In genomic region chr6:166597711-166598440, GRCh38 we compare ENCODE assay signal across 14 cellular contexts. TPM values are rescaled to one million over a fixed set of nuclear protein-coding genes. Genes with fewer than 3 reads are reported as not detected.
DNase-seq lines count a peak whose midpoint lies in the region; FAIRE-seq and TF ChIP-seq lines count a peak whose summit lies in the region.
"Had no signal": no experiment of that assay in that cellular context is flagged by ENCODE, and none has a peak within 500 bp of the region (broad histone marks: within the 10 kb centered on the region; RNA-seq: fewer than 3 reads in every experiment).

No MANE protein-coding gene starts in this region.

- TF ChIP-seq CTCF in suprapubic skin (IDR thresholded peaks at IDR 0.05): no peak

- no peak for TF ChIP-seq POLR2A in suprapubic skin (IDR thresholded peaks at IDR 0.05)

- no peaks in the 10 kb centered on the region for H3K36me3 ChIP-seq in suprapubic skin

- H3K27ac ChIP-seq in suprapubic skin: peak overlapping the region; percentile 20

- TF ChIP-seq EP300 in suprapubic skin (IDR thresholded peaks at IDR 0.05): no peak

- peak; percentile 70 for DNase-seq in NCI-H2107 treated with DMSO at 0.1 percent for 48 hours (lab: John Stamatoyannopoulos, UW; ENCODE audit: unreplicated experiment)
- peak; percentile 50 for DNase-seq in cerebellar cortex (ENCODE audit: low spot score)
- peak; percentile 78 for DNase-seq in medulla oblongata (ENCODE audit: extremely low spot score)
- no peak for DNase-seq in suprapubic skin (ENCODE audit: low spot score in 2 of 2)
- DNase-seq in NCI-H187 (lab: John Stamatoyannopoulos, UW): no peak
- no peak for DNase-seq in frontal cortex (ENCODE audit: low spot score in 2 of 2)
- no peak for DNase-seq in A172 (ENCODE audit: low spot score)
- DNase-seq in central memory CD4-positive, alpha-beta T cell: no peak
- DNase-seq: Calu3; H9; NCI-H187 treated with DMSO at 0.1 percent for 48 hours; stimulated activated CD4-positive, alpha-beta T cell treated with anti-CD3 and anti-CD28 coated beads, Interleukin-2, amount 100 ng/mL, for 24 hours had no signal

- WGBS in suprapubic skin: 84% methylated on average over 10 of the region's 10 CpGs

- no peak for FAIRE-seq in frontal cortex (lab: Jason Lieb, UNC)
- FAIRE-seq: endometrium, HTR-8/SVneo had no signal

- no peaks in the 10 kb centered on the region for H3K9me3 ChIP-seq in suprapubic skin

- no peaks in the 10 kb centered on the region for H3K27me3 ChIP-seq in suprapubic skin

- no peak overlapping the region for H3K4me3 ChIP-seq in suprapubic skin

- H3K4me1 ChIP-seq in suprapubic skin: peaks cover 24% of the 10 kb centered on the region

RNA-seq across cellular contexts. Expression of gene RAMACL, which starts 11.4 kb away (rescaled TPM):
- total RNA-seq in suprapubic skin (1 to 10 TPM; 1.0 to 3.6 (median 1.1) TPM), frontal cortex (0.82 TPM)
- 0.19 and 1.2 TPM in 2 replicates for total RNA-seq in A172 (2014; rRNA removed; shearing (Covaris generic))

RNA-seq across cellular contexts. Expression of gene RPS6KA2, which starts 29.2 kb away (rescaled TPM):
- 10 to 100 TPM; 24.2 to 38.5 (median 32.3) TPM for total RNA-seq in suprapubic skin
- 24.9 TPM for total RNA-seq in frontal cortex
- total RNA-seq in A172 (2014; rRNA removed; shearing (Covaris generic)): 29.0 and 32.6 TPM in 2 replicates

Comparison
In these comparisons a context has a peak if more than half of its experiments do, and no peak if none do; other contexts are left out.
1. DNase-seq: peak in NCI-H2107 treated with DMSO at 0.1 percent for 48 hours (single experiment), cerebellar cortex (single experiment) and medulla oblongata (single experiment); none in suprapubic skin (0 of 2), NCI-H187 (0 of 2), frontal cortex (0 of 2), A172 (single experiment) and central memory CD4-positive, alpha-beta T cell (single experiment).